In the genomic region with DNA sequence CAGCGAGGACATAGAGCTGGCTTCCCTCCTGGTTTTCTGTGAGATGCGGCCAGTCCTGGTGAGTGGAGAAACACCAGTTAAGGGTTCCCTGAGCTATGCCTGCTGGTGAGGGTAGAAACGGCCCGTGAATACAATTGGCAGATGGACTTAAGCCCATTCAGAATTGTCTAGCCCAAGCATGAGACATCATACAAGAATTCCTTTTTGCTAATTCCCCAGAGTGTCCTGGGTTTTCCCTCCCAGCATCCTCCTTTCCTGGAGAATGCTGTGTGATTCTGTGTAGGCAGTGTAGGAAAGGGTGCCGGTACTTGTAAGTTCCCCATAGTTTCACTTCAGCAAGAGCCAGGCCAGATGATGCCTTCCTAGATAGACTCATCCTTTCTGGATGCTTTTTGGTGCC, we compare ENCODE assay signal across 29 cellular contexts.
DNase-seq lines count a peak whose midpoint lies in the region; ATAC-seq and TF ChIP-seq lines count a peak whose summit lies in the region.
"Had no signal": no experiment of that assay in that cellular context is flagged by ENCODE, and none has a peak within 500 bp of the region (broad histone marks: within the 10 kb centered on the region; RNA-seq: fewer than 3 reads in every experiment).

No MANE protein-coding gene starts in this region.

- no peak for TF ChIP-seq CTCF in CD4-positive, alpha-beta T cell (IDR thresholded peaks at IDR 0.05)
- TF ChIP-seq CTCF in natural killer cell (IDR thresholded peaks at IDR 0.05) (no peak), mesothelial cell of epicardium (IDR thresholded peaks at IDR 0.05; ENCODE audit: unreplicated experiment) (no peak)

- intact Hi-C loops in CD4-positive, alpha-beta T cell (cut with DNase I, micrococcal nuclease), result no loop called here
- intact Hi-C loops in natural killer cell (cut with micrococcal nuclease), result no loop called here

- H3K4me3 Mint-ChIP-seq in memory B cell (no peak overlapping the region), natural killer cell (no peak overlapping the region), mesothelial cell of epicardium (no peak overlapping the region)
- H3K4me3 Mint-ChIP-seq in CD4-positive, alpha-beta T cell, result no peak overlapping the region
- H3K4me3 Mint-ChIP-seq: T-helper 2 cell treated with Interferon-gamma antibody and Interleukin-4, amounts not matched to agents 5 μg/mL and 100 μg/mL, for 36 hours; WTC11 had no signal

- no peaks in the 10 kb centered on the region for H3K9me3 ChIP-seq in CD4-positive, alpha-beta T cell (ENCODE audit: control insufficient read depth, low read length)
- H3K9me3 ChIP-seq: prostate gland, thyroid gland had no signal

- CTCF ChIA-PET in CD4-positive, alpha-beta T cell (lab: Charles Lee), result interaction anchor here (1.0 kb wide), 1 partner anchor 284 kb away, joined by 3 read pairs; no protein-coding TSS in a partner anchor

- no peaks in the 10 kb centered on the region for H3K4me1 Mint-ChIP-seq in memory B cell
- no peaks in the 10 kb centered on the region for H3K4me1 Mint-ChIP-seq in CD4-positive, alpha-beta T cell (ENCODE audit: low read depth)
- H3K4me1 Mint-ChIP-seq in natural killer cell, result no peaks in the 10 kb centered on the region
- no peaks in the 10 kb centered on the region for H3K4me1 Mint-ChIP-seq in mesothelial cell of epicardium

- H3K27ac ChIP-seq in CD4-positive, alpha-beta T cell (ENCODE audit: low read depth, low read length), result no peak overlapping the region
- H3K27ac ChIP-seq: cardiac muscle cell, gastroesophageal sphincter, prostate gland, thyroid gland had no signal

- no peaks in the 10 kb centered on the region for H3K27me3 ChIP-seq in CD4-positive, alpha-beta T cell (ENCODE audit: control insufficient read depth, insufficient read depth, low read length)
- H3K27me3 ChIP-seq: cardiac muscle cell, thyroid gland had no signal

- H3K9me3 Mint-ChIP-seq in memory B cell, result peaks cover 14% of the 10 kb centered on the region
- no peaks in the 10 kb centered on the region for H3K9me3 Mint-ChIP-seq in CD4-positive, alpha-beta T cell
- peaks cover 5 to 6% of the 10 kb centered on the region in 2 donors for H3K9me3 Mint-ChIP-seq in natural killer cell
- H3K9me3 Mint-ChIP-seq in mesothelial cell of epicardium, result peaks cover 7% of the 10 kb centered on the region

- no peak for ATAC-seq in memory B cell (ENCODE audit: low read depth)
- ATAC-seq in CD4-positive, alpha-beta T cell (ENCODE audit: poor library complexity), result no peak
- no peak for ATAC-seq in natural killer cell
- no peak for ATAC-seq in HG03442 (IDR thresholded peaks at IDR 0.05; ENCODE audit: unreplicated experiment)
- ATAC-seq: gastroesophageal sphincter, WTC11 had no signal

- POLR2A ChIA-PET in CD4-positive, alpha-beta T cell (lab: Charles Lee), result no interaction called here

- DNase-seq in AG08395 (ENCODE audit: low spot score), result peak; percentile 47
- peak; percentile 45 for DNase-seq in GM04503 (ENCODE audit: low read depth)
- DNase-seq in astrocyte of the hippocampus (ENCODE audit: low read depth, low spot score), result peak; percentile 11
- DNase-seq in memory B cell (ENCODE audit: low spot score in 2 of 2), result no peak
- no peak for DNase-seq in CD4-positive, alpha-beta T cell
- no peak for DNase-seq in natural killer cell
- no peak for DNase-seq in mesothelial cell of epicardium (ENCODE audit: low spot score in 2 of 2, unreplicated experiment in 2 of 2)
- DNase-seq: activated CD4-positive, alpha-beta T cell treated with anti-CD3 and anti-CD28 coated beads, Interleukin-2, amount 50 U/mL, for 48 hours; activated gamma-delta T cell; activated T-cell treated with anti-CD3 and anti-CD28 coated beads for 4 hours; Caco-2; dermis blood vessel endothelial cell; DND-41; KBM-7; kidney glomerular epithelial cell; midbrain; NCI-H1048; NCI-H2029 treated with DMSO at 0.1 percent for 48 hours; NK-92 treated with Interleukin-12 subunit alpha and Interleukin-12 subunit beta, amount 100 ng/mL, for 24 hours; small intestine; stimulated activated CD4-positive, alpha-beta T cell treated with anti-CD3 and anti-CD28 coated beads, Interleukin-2, amount 100 ng/mL, for 48 hours; stimulated activated naive CD4-positive, alpha-beta T cell treated with Interleukin-2 at 50 U/mL for 16 hours; thyroid gland had no signal

- H3K36me3 Mint-ChIP-seq in memory B cell, result peaks cover 71% of the 10 kb centered on the region
- H3K36me3 Mint-ChIP-seq in CD4-positive, alpha-beta T cell (ENCODE audit: low read depth), result no peaks in the 10 kb centered on the region
- peaks cover 51% of the 10 kb centered on the region for H3K36me3 Mint-ChIP-seq in natural killer cell
- no peaks in the 10 kb centered on the region for H3K36me3 Mint-ChIP-seq in mesothelial cell of epicardium

- no peaks in the 10 kb centered on the region for H3K27me3 Mint-ChIP-seq in memory B cell
- no peaks in the 10 kb centered on the region for H3K27me3 Mint-ChIP-seq in CD4-positive, alpha-beta T cell
- no peaks in the 10 kb centered on the region for H3K27me3 Mint-ChIP-seq in natural killer cell (ENCODE audit: low read depth in 2 of 2)
- H3K27me3 Mint-ChIP-seq in mesothelial cell of epicardium (ENCODE audit: low read depth), result no peaks in the 10 kb centered on the region

- H3K27ac Mint-ChIP-seq in memory B cell (peak overlapping the region; percentile 80), natural killer cell (no peak overlapping the region), mesothelial cell of epicardium (no peak overlapping the region)
- H3K27ac Mint-ChIP-seq in CD4-positive, alpha-beta T cell, result no peak overlapping the region
- H3K27ac Mint-ChIP-seq: T-helper 2 cell treated with Interferon-gamma antibody and Interleukin-4, amounts not matched to agents 5 μg/mL and 100 μg/mL, for 36 hours; WTC11 had no signal

Comparison
In these comparisons a context has a peak if more than half of its experiments do, and no peak if none do; other contexts are left out.
1. DNase-seq: peak in AG08395 (single experiment), GM04503 (single experiment) and astrocyte of the hippocampus (single experiment); none in memory B cell (0 of 2), CD4-positive, alpha-beta T cell (0 of 10), natural killer cell (single experiment) and mesothelial cell of epicardium (0 of 2).